ENCODE assay signal across 2 cellular contexts in the genomic region with DNA sequence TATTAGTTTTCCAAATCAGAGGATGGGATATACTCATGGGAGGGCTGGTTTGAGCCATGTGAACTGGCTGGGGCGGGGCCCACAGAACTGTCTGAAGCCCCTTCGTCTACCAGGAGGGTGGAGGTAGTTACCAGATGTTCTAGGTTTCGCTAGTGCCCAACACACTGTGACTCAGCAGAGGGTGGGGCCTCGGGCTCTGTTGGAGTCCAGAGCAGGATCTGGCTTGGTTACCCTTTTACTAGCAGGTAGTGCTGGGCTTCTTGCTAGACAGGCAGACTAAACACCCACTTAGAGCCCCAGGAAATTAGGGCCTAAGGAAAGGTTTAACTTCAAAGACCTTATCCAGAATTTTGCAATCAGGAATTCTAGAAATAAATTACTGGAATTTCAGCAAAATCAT.
TF ChIP-seq lines count a peak whose summit lies in the region.

No MANE protein-coding gene starts in this region.

TF ChIP-seq in WTC11, 78 proteins besides CTCF, POLR2A, EP300 and RAD21 (continued from another document):
- TF ChIP-seq, protein P1, sequence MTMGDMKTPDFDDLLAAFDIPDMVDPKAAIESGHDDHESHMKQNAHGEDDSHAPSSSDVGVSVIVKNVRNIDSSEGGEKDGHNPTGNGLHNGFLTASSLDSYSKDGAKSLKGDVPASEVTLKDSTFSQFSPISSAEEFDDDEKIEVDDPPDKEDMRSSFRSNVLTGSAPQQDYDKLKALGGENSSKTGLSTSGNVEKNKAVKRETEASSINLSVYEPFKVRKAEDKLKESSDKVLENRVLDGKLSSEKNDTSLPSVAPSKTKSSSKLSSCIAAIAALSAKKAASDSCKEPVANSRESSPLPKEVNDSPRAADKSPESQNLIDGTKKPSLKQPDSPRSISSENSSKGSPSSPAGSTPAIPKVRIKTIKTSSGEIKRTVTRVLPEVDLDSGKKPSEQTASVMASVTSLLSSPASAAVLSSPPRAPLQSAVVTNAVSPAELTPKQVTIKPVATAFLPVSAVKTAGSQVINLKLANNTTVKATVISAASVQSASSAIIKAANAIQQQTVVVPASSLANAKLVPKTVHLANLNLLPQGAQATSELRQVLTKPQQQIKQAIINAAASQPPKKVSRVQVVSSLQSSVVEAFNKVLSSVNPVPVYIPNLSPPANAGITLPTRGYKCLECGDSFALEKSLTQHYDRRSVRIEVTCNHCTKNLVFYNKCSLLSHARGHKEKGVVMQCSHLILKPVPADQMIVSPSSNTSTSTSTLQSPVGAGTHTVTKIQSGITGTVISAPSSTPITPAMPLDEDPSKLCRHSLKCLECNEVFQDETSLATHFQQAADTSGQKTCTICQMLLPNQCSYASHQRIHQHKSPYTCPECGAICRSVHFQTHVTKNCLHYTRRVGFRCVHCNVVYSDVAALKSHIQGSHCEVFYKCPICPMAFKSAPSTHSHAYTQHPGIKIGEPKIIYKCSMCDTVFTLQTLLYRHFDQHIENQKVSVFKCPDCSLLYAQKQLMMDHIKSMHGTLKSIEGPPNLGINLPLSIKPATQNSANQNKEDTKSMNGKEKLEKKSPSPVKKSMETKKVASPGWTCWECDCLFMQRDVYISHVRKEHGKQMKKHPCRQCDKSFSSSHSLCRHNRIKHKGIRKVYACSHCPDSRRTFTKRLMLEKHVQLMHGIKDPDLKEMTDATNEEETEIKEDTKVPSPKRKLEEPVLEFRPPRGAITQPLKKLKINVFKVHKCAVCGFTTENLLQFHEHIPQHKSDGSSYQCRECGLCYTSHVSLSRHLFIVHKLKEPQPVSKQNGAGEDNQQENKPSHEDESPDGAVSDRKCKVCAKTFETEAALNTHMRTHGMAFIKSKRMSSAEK (CRISPR knock-in tag; IDR thresholded peaks at IDR 0.05; ENCODE audit: borderline replicate concordance): no peak
- TF ChIP-seq CBFB (CRISPR knock-in tag; IDR thresholded peaks at IDR 0.05; ENCODE audit: low read depth) (no peak), EMX1 (CRISPR knock-in tag; IDR thresholded peaks at IDR 0.05) (no peak), NFATC4 (CRISPR knock-in tag; IDR thresholded peaks at IDR 0.05) (no peak)
- TF ChIP-seq, protein P2, sequence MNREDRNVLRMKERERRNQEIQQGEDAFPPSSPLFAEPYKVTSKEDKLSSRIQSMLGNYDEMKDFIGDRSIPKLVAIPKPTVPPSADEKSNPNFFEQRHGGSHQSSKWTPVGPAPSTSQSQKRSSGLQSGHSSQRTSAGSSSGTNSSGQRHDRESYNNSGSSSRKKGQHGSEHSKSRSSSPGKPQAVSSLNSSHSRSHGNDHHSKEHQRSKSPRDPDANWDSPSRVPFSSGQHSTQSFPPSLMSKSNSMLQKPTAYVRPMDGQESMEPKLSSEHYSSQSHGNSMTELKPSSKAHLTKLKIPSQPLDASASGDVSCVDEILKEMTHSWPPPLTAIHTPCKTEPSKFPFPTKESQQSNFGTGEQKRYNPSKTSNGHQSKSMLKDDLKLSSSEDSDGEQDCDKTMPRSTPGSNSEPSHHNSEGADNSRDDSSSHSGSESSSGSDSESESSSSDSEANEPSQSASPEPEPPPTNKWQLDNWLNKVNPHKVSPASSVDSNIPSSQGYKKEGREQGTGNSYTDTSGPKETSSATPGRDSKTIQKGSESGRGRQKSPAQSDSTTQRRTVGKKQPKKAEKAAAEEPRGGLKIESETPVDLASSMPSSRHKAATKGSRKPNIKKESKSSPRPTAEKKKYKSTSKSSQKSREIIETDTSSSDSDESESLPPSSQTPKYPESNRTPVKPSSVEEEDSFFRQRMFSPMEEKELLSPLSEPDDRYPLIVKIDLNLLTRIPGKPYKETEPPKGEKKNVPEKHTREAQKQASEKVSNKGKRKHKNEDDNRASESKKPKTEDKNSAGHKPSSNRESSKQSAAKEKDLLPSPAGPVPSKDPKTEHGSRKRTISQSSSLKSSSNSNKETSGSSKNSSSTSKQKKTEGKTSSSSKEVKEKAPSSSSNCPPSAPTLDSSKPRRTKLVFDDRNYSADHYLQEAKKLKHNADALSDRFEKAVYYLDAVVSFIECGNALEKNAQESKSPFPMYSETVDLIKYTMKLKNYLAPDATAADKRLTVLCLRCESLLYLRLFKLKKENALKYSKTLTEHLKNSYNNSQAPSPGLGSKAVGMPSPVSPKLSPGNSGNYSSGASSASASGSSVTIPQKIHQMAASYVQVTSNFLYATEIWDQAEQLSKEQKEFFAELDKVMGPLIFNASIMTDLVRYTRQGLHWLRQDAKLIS (CRISPR knock-in tag; IDR thresholded peaks at IDR 0.05; ENCODE audit: borderline replicate concordance): no peak

TF ChIP-seq in SK-N-SH treated with all-trans-retinoic acid at 6 μM for 48 hours, 23 proteins besides CTCF, POLR2A, EP300 and RAD21 (continued from another document):
- no peak for TF ChIP-seq ZFP3 (CRISPR knock-in tag; IDR thresholded peaks at IDR 0.05)
- TF ChIP-seq ARNTL (CRISPR knock-in tag; IDR thresholded peaks at IDR 0.05; ENCODE audit: borderline replicate concordance, low read depth): no peak
- TF ChIP-seq OSR1 (CRISPR knock-in tag; IDR thresholded peaks at IDR 0.05): no peak
- no peak for TF ChIP-seq ZNF565 (CRISPR knock-in tag; conservative IDR thresholded peaks at IDR 0.05; ENCODE audit: low read depth)
- no peak for TF ChIP-seq PPARA (CRISPR knock-in tag; IDR thresholded peaks at IDR 0.05; ENCODE audit: borderline replicate concordance)
- TF ChIP-seq, protein P3, sequence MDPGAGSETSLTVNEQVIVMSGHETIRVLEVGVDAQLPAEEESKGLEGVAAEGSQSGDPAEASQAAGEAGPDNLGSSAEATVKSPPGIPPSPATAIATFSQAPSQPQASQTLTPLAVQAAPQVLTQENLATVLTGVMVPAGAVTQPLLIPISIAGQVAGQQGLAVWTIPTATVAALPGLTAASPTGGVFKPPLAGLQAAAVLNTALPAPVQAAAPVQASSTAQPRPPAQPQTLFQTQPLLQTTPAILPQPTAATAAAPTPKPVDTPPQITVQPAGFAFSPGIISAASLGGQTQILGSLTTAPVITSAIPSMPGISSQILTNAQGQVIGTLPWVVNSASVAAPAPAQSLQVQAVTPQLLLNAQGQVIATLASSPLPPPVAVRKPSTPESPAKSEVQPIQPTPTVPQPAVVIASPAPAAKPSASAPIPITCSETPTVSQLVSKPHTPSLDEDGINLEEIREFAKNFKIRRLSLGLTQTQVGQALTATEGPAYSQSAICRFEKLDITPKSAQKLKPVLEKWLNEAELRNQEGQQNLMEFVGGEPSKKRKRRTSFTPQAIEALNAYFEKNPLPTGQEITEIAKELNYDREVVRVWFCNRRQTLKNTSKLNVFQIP (CRISPR knock-in tag; IDR thresholded peaks at IDR 0.05; ENCODE audit: borderline replicate concordance, low read depth): no peak
